In genomic region chr1:234531181-234532132, GRCh38 we compare ENCODE assay signal across 8 cellular contexts. TPM values are rescaled to one million over a fixed set of nuclear protein-coding genes. Genes with fewer than 3 reads are reported as not detected.
DNase-seq lines count a peak whose midpoint lies in the region; ATAC-seq and TF ChIP-seq lines count a peak whose summit lies in the region.

No MANE protein-coding gene starts in this region.

- no peak for ATAC-seq in activated CD4-positive, CD25-positive, alpha-beta regulatory T cell treated with anti-CD3 and anti-CD28 coated beads, Interleukin-2, amount 50 U/mL, for 24 hours

- POLR2A ChIA-PET in AG04450 (lab: Yijun Ruan, JAX), result interaction anchor here (1.0 to 2.6 kb wide), 2 partner anchors 13 to 69 kb away, joined by 3 to 8 read pairs; no protein-coding TSS in a partner anchor

- peak overlapping the region; percentile 16 for H3K9ac ChIP-seq in SK-N-MC (ENCODE audit: insufficient read length)

- H3K4me3 ChIP-seq in AG04450 (ENCODE audit: low read depth, low read length), result no peak overlapping the region; the same call in 1 of the 2 replicates
- no peak overlapping the region for H3K4me3 ChIP-seq in SK-N-MC

- CTCF ChIA-PET in AG04450 (lab: Charles Lee), result interaction anchor here (1.7 kb wide), 1 partner anchor 32 kb away, joined by 12 read pairs; no protein-coding TSS in a partner anchor

- H3K27me3 ChIP-seq in AG04450 (ENCODE audit: control insufficient read depth, insufficient read depth, low read length), result no peaks in the 10 kb centered on the region

- no peaks in the 10 kb centered on the region for H3K36me3 ChIP-seq in SK-N-MC (ENCODE audit: insufficient read depth, low read length)

- TF ChIP-seq CTCF in AG04450 (IDR thresholded peaks at IDR 0.05; ENCODE audit: low read depth, low read length), result no peak

- DNase-seq in AG04450 (ENCODE audit: low read depth, low spot score), result no peak
- DNase-seq in SK-N-MC (ENCODE audit: low read depth, low spot score), result no peak
- DNase-seq in fibroblast of the conjunctiva (ENCODE audit: low read depth), result peak; percentile 70
- peak in 30 of 56 donors; percentile 26 to 76 (median 52) for DNase-seq in nucleus accumbens (lab: John Stamatoyannopoulos, UW)
- no peak for DNase-seq in NCI-H69 (lab: John Stamatoyannopoulos, UW)
- DNase-seq in NCI-H128 (lab: John Stamatoyannopoulos, UW; ENCODE audit: unreplicated experiment), result no peak
- DNase-seq in NOMO-1 (lab: John Stamatoyannopoulos, UW; ENCODE audit: unreplicated experiment in 2 of 2), result no peak

- H3K27ac ChIP-seq in AG04450 (ENCODE audit: low read depth, low read length), result peak overlapping the region; percentile 97
- no peak overlapping the region for H3K27ac ChIP-seq in SK-N-MC

- H3K9me3 ChIP-seq in AG04450 (ENCODE audit: control insufficient read depth, insufficient read depth, low read length), result no peaks in the 10 kb centered on the region
- no peaks in the 10 kb centered on the region for H3K9me3 ChIP-seq in SK-N-MC (ENCODE audit: low read depth, low read length)

RNA-seq across cellular contexts. Expression of gene TARBP1, which starts 52.5 kb away (rescaled TPM):
- 19.4 and 22.6 TPM in 2 replicates for polyA plus RNA-seq in AG04450 (2011; rRNA removed)
- polyA minus RNA-seq in AG04450 (2011; rRNA and poly(A)+ RNA removed), result 11.2 and 14.5 TPM in 2 replicates

Comparison
In these comparisons a context has a peak if more than half of its experiments do, and no peak if none do; other contexts are left out.
1. DNase-seq: peak in fibroblast of the conjunctiva (single experiment) and nucleus accumbens (30 of 56); none in AG04450 (single experiment), SK-N-MC (single experiment), NCI-H69 (single experiment), NCI-H128 (single experiment) and NOMO-1 (0 of 2).